In genomic region chr19:13499682-13500081, GRCh38 we compare ENCODE assay signal across 21 cellular contexts.
"Had no signal": no experiment of that assay in that cellular context is flagged by ENCODE, and none has a peak within 500 bp of the region (broad histone marks: within the 10 kb centered on the region; RNA-seq: fewer than 3 reads in every experiment).

No MANE protein-coding gene starts in this region.

- DNase-seq: stimulated activated CD4-positive, alpha-beta T cell treated with anti-CD3 and anti-CD28 coated beads, Interleukin-2, amount 100 ng/mL, for 48 hours; stimulated activated CD4-positive, alpha-beta T cell treated with anti-CD3 and anti-CD28 coated beads, Interleukin-4, amount 100 ng/mL, for 1 hour; stimulated activated CD4-positive, alpha-beta T cell treated with anti-CD3 and anti-CD28 coated beads, Interleukin-4, amount 100 ng/mL, for 24 hours; stimulated activated CD4-positive, alpha-beta T cell treated with anti-CD3 and anti-CD28 coated beads, Interleukin-4, amount 100 ng/mL, for 4 hours; stimulated activated CD8-positive, alpha-beta memory T cell treated with anti-CD3 and anti-CD28 coated beads, Interleukin-4, amount 100 ng/mL, for 48 hours; stimulated activated naive B cell treated with anti-CD40 and anti-IgM and Interleukin-4, amounts not matched to agents 10 μg/mL and 1 μg/mL and 100 μg/mL, for 72 hours; stimulated activated naive CD4-positive, alpha-beta T cell; stimulated activated naive CD4-positive, alpha-beta T cell treated with Interleukin-2 at 50 U/mL for 16 hours; stimulated activated naive CD8-positive, alpha-beta T cell treated with anti-CD3 and anti-CD28 coated beads, Interleukin-15, amount 100 ng/mL, for 72 hours; stimulated activated naive CD8-positive, alpha-beta T cell treated with anti-CD3 and anti-CD28 coated beads, Interleukin-15, Interleukin-2, amounts not matched to agents 100 U/mL and 50 U/mL, for 24 hours; stomach; testis; thyroid gland; tibial artery; transverse colon; trophoblast cell; upper lobe of left lung; upper lobe of right lung; uterus had no signal

- ATAC-seq: stimulated activated effector memory CD8-positive, alpha-beta T cell treated with anti-CD3 and anti-CD28 coated beads, Interleukin-12 subunit alpha, Interleukin-12 subunit beta, amount 100 ng/mL, for 72 hours; stimulated activated memory B cell treated with anti-CD40 and anti-IgM and Interleukin-4, amounts not matched to agents 10 μg/mL and 1 μg/mL and 100 μg/mL, for 72 hours; stimulated activated naive B cell treated with anti-CD40 and anti-IgM and Interleukin-4, amounts not matched to agents 10 μg/mL and 1 μg/mL and 100 μg/mL, for 72 hours; stimulated activated naive CD8-positive, alpha-beta T cell treated with anti-CD3 and anti-CD28 coated beads, Interleukin-15, amount 100 ng/mL, for 72 hours; stimulated activated naive CD8-positive, alpha-beta T cell treated with anti-CD3 and anti-CD28 coated beads, Interleukin-15, Interleukin-2, amounts not matched to agents 100 U/mL and 50 U/mL, for 24 hours; upper lobe of right lung had no signal
